Comparison of ENCODE assay signal across 8 cellular contexts in genomic region chr5:87412417-87413115, GRCh38. TPM values are rescaled to one million over a fixed set of nuclear protein-coding genes. Genes with fewer than 3 reads are reported as not detected.
DNase-seq lines count a peak whose midpoint lies in the region; ATAC-seq and TF ChIP-seq lines count a peak whose summit lies in the region.

Gene CCNH, minus strand, starts transcription at chr5:87412930. Its CDS starts 136 bp downstream, at chr5:87412794.

- H3K9me3 ChIP-seq in Karpas-422 (ENCODE audit: low read length) (no peaks in the 10 kb centered on the region), esophagus muscularis mucosa (no peaks in the 10 kb centered on the region), muscle layer of duodenum (ENCODE audit: control insufficient read depth in 1 of 2, low read length in 2 of 2) (no peaks in the 10 kb centered on the region)

- H3K9ac ChIP-seq in Karpas-422 (ENCODE audit: low read length), result peak within 1 kb of the TSS; percentile 80

- 0 out of 2 replicates have a peak, but pooled peaks cover 6% of the 10 kb centered on the region for H4K20me1 ChIP-seq in Karpas-422 (ENCODE audit: insufficient read depth, low read depth, low read length)

- H3K9me2 ChIP-seq in Karpas-422 (replicated peaks; ENCODE audit: insufficient read depth, low read length), result no peaks in the 10 kb centered on the region

- peak; percentile 100 for ATAC-seq in GM21825 (IDR thresholded peaks at IDR 0.05; ENCODE audit: unreplicated experiment)

- H3K27ac ChIP-seq in Karpas-422 (ENCODE audit: low read length) (peak within 1 kb of the TSS; percentile 22; the same call in 1 of the 2 replicates), esophagus muscularis mucosa (replicated peaks in 1 of 4) (peak within 1 kb of the TSS; percentile 97 to 100 (median 98)), muscle layer of duodenum (ENCODE audit: low read length) (peak within 1 kb of the TSS; percentile 98)

- peak; percentile 99 for TF ChIP-seq EP300 in esophagus muscularis mucosa (IDR thresholded peaks at IDR 0.05)

- H3K79me2 ChIP-seq in Karpas-422 (ENCODE audit: low read length), result peaks cover 48% of the 10 kb centered on the region

- 0% methylated on average over 20 of the region's 58 CpGs for WGBS in esophagus muscularis mucosa

- H2AFZ ChIP-seq in Karpas-422 (ENCODE audit: low read length), result peak within 1 kb of the TSS; percentile 87

- H3K27me3 ChIP-seq in Karpas-422 (ENCODE audit: low read length), result no peaks in the 10 kb centered on the region
- H3K27me3 ChIP-seq in esophagus muscularis mucosa, result no peaks in the 10 kb centered on the region
- H3K27me3 ChIP-seq in muscle layer of duodenum (ENCODE audit: low read depth, low read length), result no peaks in the 10 kb centered on the region

- TF ChIP-seq POLR2A in esophagus muscularis mucosa (IDR thresholded peaks at IDR 0.05; ENCODE audit: low read depth), result peak; percentile 93

- DNase-seq in DMS79 treated with DMSO at 0.1 percent for 48 hours (lab: John Stamatoyannopoulos, UW) (peak; percentile 86), Karpas-422 (peak; percentile 99), RKO (ENCODE audit: low spot score) (peak; percentile 98), activated T-helper 1 cell treated with Interleukin-2 at 50 U/mL for 16 hours (ENCODE audit: low read depth) (peak; percentile 93), esophagus muscularis mucosa (ENCODE audit: extremely low spot score) (peak; percentile 99)
- DNase-seq in stimulated activated CD8-positive, alpha-beta memory T cell treated with anti-CD3 and anti-CD28 coated beads, Interleukin-7, amount 100 ng/mL, for 4 hours (ENCODE audit: low read depth in 2 of 2), result peak; percentile 94 to 96

- H3K4me1 ChIP-seq in Karpas-422 (ENCODE audit: low read length) (peaks cover 21% of the 10 kb centered on the region), esophagus muscularis mucosa (peaks cover 19 to 26% (median 24%) of the 10 kb centered on the region in 4 donors), muscle layer of duodenum (ENCODE audit: control insufficient read depth in 1 of 2, insufficient read depth in 2 of 2, low read length in 2 of 2) (peaks cover 6 to 11% of the 10 kb centered on the region in 2 donors)

- H3K4me3 ChIP-seq in Karpas-422 (ENCODE audit: low read length), result peak within 1 kb of the TSS; percentile 85
- H3K4me3 ChIP-seq in esophagus muscularis mucosa, result peak within 1 kb of the TSS; percentile 86 to 90 (median 88)
- H3K4me3 ChIP-seq in muscle layer of duodenum (ENCODE audit: low read depth in 1 of 2, low read length in 2 of 2), result peak within 1 kb of the TSS; percentile 74 to 93

- H3K36me3 ChIP-seq in Karpas-422 (ENCODE audit: insufficient read depth, low read length) (peaks cover 31% of the 10 kb centered on the region), esophagus muscularis mucosa (peaks cover 4 to 33% (median 25%) of the 10 kb centered on the region in 4 donors), muscle layer of duodenum (ENCODE audit: control insufficient read depth in 1 of 2, insufficient read depth in 2 of 2, low read length in 2 of 2) (peaks cover 16 to 18% of the 10 kb centered on the region in 2 donors)

- intact Hi-C loops in esophagus muscularis mucosa (cut with DNase I), result loop anchor here (5.0 kb wide), 1 partner anchor 145 kb away; the partner anchor contains the start of gene RASA1

- peak within 1 kb of the TSS; percentile 93 for H3K4me2 ChIP-seq in Karpas-422 (ENCODE audit: low read depth, low read length, poor library complexity, severe bottlenecking)

- peak in 1 of 3 experiments; percentile 16 for TF ChIP-seq CTCF in esophagus muscularis mucosa (IDR thresholded peaks at IDR 0.05)

RNA-seq across cellular contexts. Expression of gene CCNH, which starts in this region (rescaled TPM):
- total RNA-seq in Karpas-422 (2014; rRNA removed; shearing (Covaris generic); ENCODE audit: low replicate concordance), result 87.1 and 149 TPM in 2 replicates
- total RNA-seq in esophagus muscularis mucosa, result 10 to 100 TPM; 33.0 to 98.0 (median 67.6) TPM

Comparison
In these comparisons a context has a peak if more than half of its experiments do, and no peak if none do; other contexts are left out.
1. Peak in every context shown above with its lines: DNase-seq, ATAC-seq, H3K4me3 ChIP-seq and H3K27ac ChIP-seq.
2. H3K27ac ChIP-seq: peak in every context shown above with its lines; median percentile 98 in esophagus muscularis mucosa; 98 in muscle layer of duodenum; 22 in Karpas-422.